1 cellular context compared by ENCODE assay signal in the genomic region with DNA sequence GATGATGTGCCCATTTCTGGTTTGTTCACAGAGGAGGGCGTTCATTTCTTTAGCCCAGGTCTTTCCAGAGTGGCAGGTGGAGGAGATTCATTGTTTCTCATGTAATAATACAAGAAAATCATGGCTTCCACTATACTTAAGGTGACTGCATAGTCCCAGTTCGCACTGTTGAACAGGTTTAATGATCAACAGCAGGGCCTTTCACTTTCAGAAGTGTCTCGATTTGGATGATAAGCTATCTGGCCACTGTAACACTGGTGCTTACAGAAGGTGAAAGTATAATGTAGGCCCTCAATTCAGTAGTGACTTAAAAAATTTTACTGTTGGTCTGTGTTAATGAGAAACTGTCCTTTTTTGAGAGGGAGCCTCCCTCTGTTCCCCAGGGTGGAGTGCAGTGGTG.
TF ChIP-seq lines count a peak whose summit lies in the region.

No MANE protein-coding gene starts in this region.

TF ChIP-seq in GM23338, 12 proteins besides CTCF, POLR2A, EP300 and RAD21 (continued from another document):
- TF ChIP-seq, protein P1, sequence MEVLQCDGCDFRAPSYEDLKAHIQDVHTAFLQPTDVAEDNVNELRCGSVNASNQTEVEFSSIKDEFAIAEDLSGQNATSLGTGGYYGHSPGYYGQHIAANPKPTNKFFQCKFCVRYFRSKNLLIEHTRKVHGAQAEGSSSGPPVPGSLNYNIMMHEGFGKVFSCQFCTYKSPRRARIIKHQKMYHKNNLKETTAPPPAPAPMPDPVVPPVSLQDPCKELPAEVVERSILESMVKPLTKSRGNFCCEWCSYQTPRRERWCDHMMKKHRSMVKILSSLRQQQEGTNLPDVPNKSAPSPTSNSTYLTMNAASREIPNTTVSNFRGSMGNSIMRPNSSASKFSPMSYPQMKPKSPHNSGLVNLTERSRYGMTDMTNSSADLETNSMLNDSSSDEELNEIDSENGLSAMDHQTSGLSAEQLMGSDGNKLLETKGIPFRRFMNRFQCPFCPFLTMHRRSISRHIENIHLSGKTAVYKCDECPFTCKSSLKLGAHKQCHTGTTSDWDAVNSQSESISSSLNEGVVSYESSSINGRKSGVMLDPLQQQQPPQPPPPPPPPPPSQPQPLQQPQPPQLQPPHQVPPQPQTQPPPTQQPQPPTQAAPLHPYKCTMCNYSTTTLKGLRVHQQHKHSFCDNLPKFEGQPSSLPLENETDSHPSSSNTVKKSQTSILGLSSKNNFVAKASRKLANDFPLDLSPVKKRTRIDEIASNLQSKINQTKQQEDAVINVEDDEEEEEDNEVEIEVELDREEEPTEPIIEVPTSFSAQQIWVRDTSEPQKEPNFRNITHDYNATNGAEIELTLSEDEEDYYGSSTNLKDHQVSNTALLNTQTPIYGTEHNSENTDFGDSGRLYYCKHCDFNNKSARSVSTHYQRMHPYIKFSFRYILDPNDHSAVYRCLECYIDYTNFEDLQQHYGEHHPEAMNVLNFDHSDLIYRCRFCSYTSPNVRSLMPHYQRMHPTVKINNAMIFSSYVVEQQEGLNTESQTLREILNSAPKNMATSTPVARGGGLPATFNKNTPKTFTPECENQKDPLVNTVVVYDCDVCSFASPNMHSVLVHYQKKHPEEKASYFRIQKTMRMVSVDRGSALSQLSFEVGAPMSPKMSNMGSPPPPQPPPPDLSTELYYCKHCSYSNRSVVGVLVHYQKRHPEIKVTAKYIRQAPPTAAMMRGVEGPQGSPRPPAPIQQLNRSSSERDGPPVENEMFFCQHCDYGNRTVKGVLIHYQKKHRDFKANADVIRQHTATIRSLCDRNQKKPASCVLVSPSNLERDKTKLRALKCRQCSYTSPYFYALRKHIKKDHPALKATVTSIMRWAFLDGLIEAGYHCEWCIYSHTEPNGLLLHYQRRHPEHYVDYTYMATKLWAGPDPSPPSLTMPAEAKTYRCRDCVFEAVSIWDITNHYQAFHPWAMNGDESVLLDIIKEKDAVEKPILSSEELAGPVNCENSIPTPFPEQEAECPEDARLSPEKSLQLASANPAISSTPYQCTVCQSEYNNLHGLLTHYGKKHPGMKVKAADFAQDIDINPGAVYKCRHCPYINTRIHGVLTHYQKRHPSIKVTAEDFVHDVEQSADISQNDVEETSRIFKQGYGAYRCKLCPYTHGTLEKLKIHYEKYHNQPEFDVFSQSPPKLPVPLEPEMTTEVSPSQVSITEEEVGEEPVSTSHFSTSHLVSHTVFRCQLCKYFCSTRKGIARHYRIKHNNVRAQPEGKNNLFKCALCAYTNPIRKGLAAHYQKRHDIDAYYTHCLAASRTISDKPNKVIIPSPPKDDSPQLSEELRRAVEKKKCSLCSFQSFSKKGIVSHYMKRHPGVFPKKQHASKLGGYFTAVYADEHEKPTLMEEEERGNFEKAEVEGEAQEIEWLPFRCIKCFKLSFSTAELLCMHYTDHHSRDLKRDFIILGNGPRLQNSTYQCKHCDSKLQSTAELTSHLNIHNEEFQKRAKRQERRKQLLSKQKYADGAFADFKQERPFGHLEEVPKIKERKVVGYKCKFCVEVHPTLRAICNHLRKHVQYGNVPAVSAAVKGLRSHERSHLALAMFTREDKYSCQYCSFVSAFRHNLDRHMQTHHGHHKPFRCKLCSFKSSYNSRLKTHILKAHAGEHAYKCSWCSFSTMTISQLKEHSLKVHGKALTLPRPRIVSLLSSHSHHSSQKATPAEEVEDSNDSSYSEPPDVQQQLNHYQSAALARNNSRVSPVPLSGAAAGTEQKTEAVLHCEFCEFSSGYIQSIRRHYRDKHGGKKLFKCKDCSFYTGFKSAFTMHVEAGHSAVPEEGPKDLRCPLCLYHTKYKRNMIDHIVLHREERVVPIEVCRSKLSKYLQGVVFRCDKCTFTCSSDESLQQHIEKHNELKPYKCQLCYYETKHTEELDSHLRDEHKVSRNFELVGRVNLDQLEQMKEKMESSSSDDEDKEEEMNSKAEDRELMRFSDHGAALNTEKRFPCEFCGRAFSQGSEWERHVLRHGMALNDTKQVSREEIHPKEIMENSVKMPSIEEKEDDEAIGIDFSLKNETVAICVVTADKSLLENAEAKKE (CRISPR knock-in tag; IDR thresholded peaks at IDR 0.05) = no peak
- TF ChIP-seq, protein P2, sequence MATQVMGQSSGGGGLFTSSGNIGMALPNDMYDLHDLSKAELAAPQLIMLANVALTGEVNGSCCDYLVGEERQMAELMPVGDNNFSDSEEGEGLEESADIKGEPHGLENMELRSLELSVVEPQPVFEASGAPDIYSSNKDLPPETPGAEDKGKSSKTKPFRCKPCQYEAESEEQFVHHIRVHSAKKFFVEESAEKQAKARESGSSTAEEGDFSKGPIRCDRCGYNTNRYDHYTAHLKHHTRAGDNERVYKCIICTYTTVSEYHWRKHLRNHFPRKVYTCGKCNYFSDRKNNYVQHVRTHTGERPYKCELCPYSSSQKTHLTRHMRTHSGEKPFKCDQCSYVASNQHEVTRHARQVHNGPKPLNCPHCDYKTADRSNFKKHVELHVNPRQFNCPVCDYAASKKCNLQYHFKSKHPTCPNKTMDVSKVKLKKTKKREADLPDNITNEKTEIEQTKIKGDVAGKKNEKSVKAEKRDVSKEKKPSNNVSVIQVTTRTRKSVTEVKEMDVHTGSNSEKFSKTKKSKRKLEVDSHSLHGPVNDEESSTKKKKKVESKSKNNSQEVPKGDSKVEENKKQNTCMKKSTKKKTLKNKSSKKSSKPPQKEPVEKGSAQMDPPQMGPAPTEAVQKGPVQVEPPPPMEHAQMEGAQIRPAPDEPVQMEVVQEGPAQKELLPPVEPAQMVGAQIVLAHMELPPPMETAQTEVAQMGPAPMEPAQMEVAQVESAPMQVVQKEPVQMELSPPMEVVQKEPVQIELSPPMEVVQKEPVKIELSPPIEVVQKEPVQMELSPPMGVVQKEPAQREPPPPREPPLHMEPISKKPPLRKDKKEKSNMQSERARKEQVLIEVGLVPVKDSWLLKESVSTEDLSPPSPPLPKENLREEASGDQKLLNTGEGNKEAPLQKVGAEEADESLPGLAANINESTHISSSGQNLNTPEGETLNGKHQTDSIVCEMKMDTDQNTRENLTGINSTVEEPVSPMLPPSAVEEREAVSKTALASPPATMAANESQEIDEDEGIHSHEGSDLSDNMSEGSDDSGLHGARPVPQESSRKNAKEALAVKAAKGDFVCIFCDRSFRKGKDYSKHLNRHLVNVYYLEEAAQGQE (IDR thresholded peaks at IDR 0.05; ENCODE audit: unreplicated experiment) = no peak
- TF ChIP-seq STAT1 (IDR thresholded peaks at IDR 0.05; ENCODE audit: unreplicated experiment) = no peak
- no peak for TF ChIP-seq NANOG (IDR thresholded peaks at IDR 0.05; ENCODE audit: borderline replicate concordance)
- no peak for TF ChIP-seq EZH2phosphoT487 (IDR thresholded peaks at IDR 0.05; ENCODE audit: unreplicated experiment)
- TF ChIP-seq JUNB (IDR thresholded peaks at IDR 0.05; ENCODE audit: unreplicated experiment) = no peak
- TF ChIP-seq ZNF114 (CRISPR knock-in tag; IDR thresholded peaks at IDR 0.05) = no peak
- TF ChIP-seq POLR2AphosphoS5 (IDR thresholded peaks at IDR 0.05; ENCODE audit: low read depth) = no peak
- no peak for TF ChIP-seq EZH2 (IDR thresholded peaks at IDR 0.05; ENCODE audit: low read depth, unreplicated experiment)
- no peak for TF ChIP-seq ETS1 (IDR thresholded peaks at IDR 0.05)
- TF ChIP-seq ZNF331 (CRISPR knock-in tag; IDR thresholded peaks at IDR 0.05; ENCODE audit: low read depth) = no peak
